ENCODE assay signal across 8 cellular contexts in genomic region chr17:42536048-42536371, GRCh38. TPM values are rescaled to one million over a fixed set of nuclear protein-coding genes. Genes with fewer than 3 reads are reported as not detected.
DNase-seq lines count a peak whose midpoint lies in the region; ATAC-seq and TF ChIP-seq lines count a peak whose summit lies in the region.

Gene NAGLU, plus strand, starts transcription at chr17:42536241. Its CDS starts 32 bp downstream, at chr17:42536273.

- peaks cover 3% of the 10 kb centered on the region for H3K36me3 Mint-ChIP-seq in type B pancreatic cell

- H3K36me3 ChIP-seq in adipocyte (ENCODE audit: control insufficient read depth, insufficient read depth, low read length, severe bottlenecking), result peaks cover 27% of the 10 kb centered on the region

- H3K27me3 ChIP-seq in adipocyte (replicated peaks; ENCODE audit: control insufficient read depth, insufficient read depth, low read length), result no peaks in the 10 kb centered on the region

- H3K4me3 Mint-ChIP-seq in type B pancreatic cell, result peak within 1 kb of the TSS; percentile 90

- H3K4me1 Mint-ChIP-seq in type B pancreatic cell (ENCODE audit: unreplicated experiment), result peaks cover 18% of the 10 kb centered on the region

- DNase-seq in GM12865 (ENCODE audit: low read depth), result peak; percentile 95
- DNase-seq in NCI-H1105 treated with DMSO at 0.1 percent for 48 hours (lab: John Stamatoyannopoulos, UW), result peak; percentile 84
- peak; percentile 54 for DNase-seq in T follicular helper cell (ENCODE audit: low read depth)
- DNase-seq in adipocyte (ENCODE audit: low read depth), result peak; percentile 98
- peak; percentile 99 for DNase-seq in cardiac septum (ENCODE audit: low spot score)
- DNase-seq in posterior cingulate gyrus, result peak; percentile 89 to 99 (median 95)
- DNase-seq in type B pancreatic cell (ENCODE audit: extremely low spot score, unreplicated experiment), result peak; percentile 93

- intact Hi-C loops in cardiac septum (cut with DNase I) (loop anchor here (10.0 kb wide), 1 partner anchor 511 kb away; the partner anchor contains the start of gene NKIRAS2), posterior cingulate gyrus (cut with DNase I) (no loop called here)

- H3K27ac Mint-ChIP-seq in type B pancreatic cell, result peak within 1 kb of the TSS; percentile 83

- no peaks in the 10 kb centered on the region for H3K27me3 Mint-ChIP-seq in type B pancreatic cell

- H3K4me1 ChIP-seq in adipocyte (ENCODE audit: control insufficient read depth, insufficient read depth, low read length), result peaks cover 23% of the 10 kb centered on the region

- no peaks in the 10 kb centered on the region for H3K9me3 ChIP-seq in adipocyte (ENCODE audit: control insufficient read depth, low read length)

- H3K9ac ChIP-seq in adipocyte (ENCODE audit: low read length), result peak within 1 kb of the TSS; percentile 89

- peak; percentile 85 for ATAC-seq in HG02642 (IDR thresholded peaks at IDR 0.05; ENCODE audit: poor library complexity, unreplicated experiment)

- no peak for TF ChIP-seq CTCF in GM12865 (IDR thresholded peaks at IDR 0.05; ENCODE audit: insufficient read depth, low read depth, low read length, missing control alignments)
- TF ChIP-seq CTCF in type B pancreatic cell (conservative IDR thresholded peaks at IDR 0.05), result no peak

- H3K9me3 Mint-ChIP-seq in type B pancreatic cell, result no peaks in the 10 kb centered on the region

- H3K4me3 ChIP-seq in GM12865 (ENCODE audit: low read depth, low read length) (peak within 1 kb of the TSS; percentile 61), adipocyte (ENCODE audit: low read length) (peak within 1 kb of the TSS; percentile 90)

RNA-seq across cellular contexts. Expression of gene NAGLU, which starts in this region (rescaled TPM):
- total RNA-seq in cardiac septum, result 12.1 TPM
- total RNA-seq in type B pancreatic cell (ENCODE audit: low replicate concordance), result 24.0 and 26.5 TPM in 2 replicates

Comparison
In these comparisons a context has a peak if more than half of its experiments do, and no peak if none do; other contexts are left out.
1. Peak in every context shown above with its lines: DNase-seq, ATAC-seq and H3K4me3 ChIP-seq.